In genomic region chr2:222774941-222775340, GRCh38 we compare ENCODE assay signal across 18 cellular contexts.
DNase-seq lines count a peak whose midpoint lies in the region; ATAC-seq and TF ChIP-seq lines count a peak whose summit lies in the region.
"Had no signal": no experiment of that assay in that cellular context is flagged by ENCODE, and none has a peak within 500 bp of the region (broad histone marks: within the 10 kb centered on the region; RNA-seq: fewer than 3 reads in every experiment).

No MANE protein-coding gene starts in this region.

- no peak overlapping the region for H3K4me3 Mint-ChIP-seq in activated T-cell treated with anti-CD3 and anti-CD28 coated beads, Interleukin-2, amount 50 U/mL, for 4 hours
- H3K4me3 Mint-ChIP-seq: activated naive CD8-positive, alpha-beta T cell treated with anti-CD3 and anti-CD28 coated beads, Interleukin-2, amount 10 ng/mL, durations not matched to agents 7 days and 5 days; activated T-cell treated with anti-CD3 and anti-CD28 coated beads, Interleukin-2, amount 50 U/mL, for 24 hours; natural killer cell treated with Interleukin-12 subunit alpha and Interleukin-12 subunit beta and Interleukin-15 and Interleukin-18, amount 100 ng/mL, for 72 hours had no signal

- H3K79me1 ChIP-seq in mesendoderm (ENCODE audit: low read length) = no peaks in the 10 kb centered on the region

- peaks cover 13% of the 10 kb centered on the region for H3K27me3 Mint-ChIP-seq in activated T-cell treated with anti-CD3 and anti-CD28 coated beads, Interleukin-2, amount 50 U/mL, for 4 hours (ENCODE audit: low read depth)

- H3K9ac ChIP-seq in HCT116 (ENCODE audit: low read length) (no peak overlapping the region), adipocyte (ENCODE audit: low read length) (no peak overlapping the region), mesendoderm (ENCODE audit: low read length) (no peak overlapping the region)
- H3K9ac ChIP-seq: BLaER1 had no signal

- H4K20me1 ChIP-seq in HCT116 (ENCODE audit: insufficient read depth) = no peaks in the 10 kb centered on the region
- H4K20me1 ChIP-seq: BLaER1 had no signal

- H3K27me3 ChIP-seq in HCT116 (ENCODE audit: insufficient read depth, low read length) (no peaks in the 10 kb centered on the region), adipocyte (replicated peaks; ENCODE audit: control insufficient read depth, insufficient read depth, low read length) (no peaks in the 10 kb centered on the region), mesendoderm (ENCODE audit: insufficient read depth, low read length, poor library complexity) (no peaks in the 10 kb centered on the region)
- H3K27me3 ChIP-seq: BLaER1, SJSA1 had no signal

- no peaks in the 10 kb centered on the region for H3K36me3 Mint-ChIP-seq in activated T-cell treated with anti-CD3 and anti-CD28 coated beads, Interleukin-2, amount 50 U/mL, for 4 hours (ENCODE audit: insufficient read depth)
- H3K36me3 Mint-ChIP-seq: natural killer cell treated with Interleukin-12 subunit alpha and Interleukin-12 subunit beta and Interleukin-15 and Interleukin-18, amount 100 ng/mL, for 72 hours had no signal

- TF ChIP-seq POLR2A in HCT116 (IDR thresholded peaks at IDR 0.05; ENCODE audit: borderline replicate concordance, extremely low read depth, insufficient read depth, insufficient read length) = no peak

- no peak overlapping the region for H4K8ac ChIP-seq in mesendoderm (ENCODE audit: low read depth, low read length)

- H3K4me1 Mint-ChIP-seq in activated T-cell treated with anti-CD3 and anti-CD28 coated beads, Interleukin-2, amount 50 U/mL, for 4 hours (ENCODE audit: low read depth) = no peaks in the 10 kb centered on the region
- H3K4me1 Mint-ChIP-seq: activated naive CD8-positive, alpha-beta T cell treated with anti-CD3 and anti-CD28 coated beads, Interleukin-2, amount 10 ng/mL, durations not matched to agents 7 days and 5 days had no signal

- 0 out of 2 replicates have a peak, but pooled peaks cover 1% of the 10 kb centered on the region for H3K9me2 ChIP-seq in HCT116 (ENCODE audit: insufficient read depth)

- no peak for TF ChIP-seq RAD21 in HCT116 (IDR thresholded peaks at IDR 0.05; ENCODE audit: low read depth)

- H3K23ac ChIP-seq in mesendoderm (ENCODE audit: low read length) = no peak overlapping the region

- BruUV-seq in HCT116 (replicated peaks; lab: Mats Ljungman, UMichigan) = no TSS peak

- no peaks in the 10 kb centered on the region for H3K9me3 ChIP-seq in HCT116 (ENCODE audit: control insufficient read depth in 1 of 2, insufficient read depth in 1 of 2, low read depth in 1 of 2, low read length in 2 of 2)
- no peaks in the 10 kb centered on the region for H3K9me3 ChIP-seq in adipocyte (ENCODE audit: control insufficient read depth, low read length)
- H3K9me3 ChIP-seq: BLaER1, SJSA1 had no signal

- no peak for TF ChIP-seq CTCF in HCT116 (IDR thresholded peaks at IDR 0.05 in 2 of 3, conservative IDR thresholded peaks at IDR 0.05 in 1 of 3; ENCODE audit: borderline replicate concordance in 1 of 3, insufficient read depth in 1 of 3, low read depth in 2 of 3, low read length in 2 of 3)

- RAD21 ChIA-PET in HCT116 (lab: Charles Lee; ENCODE audit: low non-redundant PET in 1 of 2, low total read pairs in 2 of 2, uncharacterized antibody in 2 of 2, unreplicated experiment in 2 of 2) = no interaction called here

- H3K4ac ChIP-seq in mesendoderm (ENCODE audit: low read depth, low read length) = no peak overlapping the region

- peak; percentile 60 for DNase-seq in Caki2 (ENCODE audit: low read depth)
- DNase-seq in HCT116 (ENCODE audit: low read depth, low spot score) = no peak
- peak; percentile 39 for DNase-seq in adipocyte (ENCODE audit: low read depth)
- DNase-seq in mesendoderm = peak; percentile 88
- no peak for DNase-seq in posterior cingulate gyrus
- no peak for DNase-seq in activated T-cell treated with anti-CD3 and anti-CD28 coated beads, Interleukin-2, amount 50 U/mL, for 4 hours
- DNase-seq: activated CD4-positive, alpha-beta T cell treated with anti-CD3 and anti-CD28 coated beads, Interleukin-2, amount 50 U/mL, for 4 hours; activated naive CD8-positive, alpha-beta T cell treated with anti-CD3 and anti-CD28 coated beads, Interleukin-2, amount 10 ng/mL, durations not matched to agents 7 days and 5 days; activated T-cell treated with anti-CD3 and anti-CD28 coated beads, Interleukin-2, amount 50 U/mL, for 24 hours; caudate nucleus; effector CD4-positive, alpha-beta T cell; HCEC 1CT; stimulated activated CD4-positive, alpha-beta T cell treated with anti-CD3 and anti-CD28 coated beads, Interleukin-15, amount 100 ng/mL, for 24 hours had no signal

- CTCF ChIA-PET in HCT116 (lab: Charles Lee) = no interaction called here

- H3K4me3 ChIP-seq in HCT116 (replicated peaks in 1 of 2; ENCODE audit: low read depth in 1 of 2, low read length in 2 of 2) (no peak overlapping the region), adipocyte (ENCODE audit: low read length) (no peak overlapping the region), mesendoderm (ENCODE audit: low read length) (no peak overlapping the region)
- H3K4me3 ChIP-seq: BLaER1, SJSA1 had no signal

- intact Hi-C loops in HCT116 (cut with micrococcal nuclease) = no loop called here
- intact Hi-C loops in posterior cingulate gyrus (cut with DNase I) = no loop called here

- in situ Hi-C loops in Caki2 (cut with HindIII; ENCODE audit: low pct_unique_long_range_greater_than_20kb, low sequenced_read_pairs) = no loop called here

- H2BK15ac ChIP-seq in mesendoderm (replicated peaks; ENCODE audit: low read depth) = no peak overlapping the region

- no peak overlapping the region for H2AFZ ChIP-seq in HCT116 (ENCODE audit: low read depth, low read length, poor library complexity, severe bottlenecking)

- H3K9me3 Mint-ChIP-seq in activated T-cell treated with anti-CD3 and anti-CD28 coated beads, Interleukin-2, amount 50 U/mL, for 4 hours = no peaks in the 10 kb centered on the region
- H3K9me3 Mint-ChIP-seq: activated naive CD8-positive, alpha-beta T cell treated with anti-CD3 and anti-CD28 coated beads, Interleukin-2, amount 10 ng/mL, durations not matched to agents 7 days and 5 days; activated T-cell treated with anti-CD3 and anti-CD28 coated beads, Interleukin-2, amount 50 U/mL, for 24 hours; natural killer cell treated with Interleukin-12 subunit alpha and Interleukin-12 subunit beta and Interleukin-15 and Interleukin-18, amount 100 ng/mL, for 72 hours had no signal

- H3K4me1 ChIP-seq in HCT116 (ENCODE audit: control insufficient read depth in 1 of 2, insufficient read depth in 2 of 2, low read length in 2 of 2) (peaks cover 0 to 6% of the 10 kb centered on the region in 2 experiments; a peak in 3 of 4 replicates), adipocyte (ENCODE audit: control insufficient read depth, insufficient read depth, low read length) (peaks cover 3% of the 10 kb centered on the region), mesendoderm (ENCODE audit: control insufficient read depth, low read depth, low read length) (no peaks in the 10 kb centered on the region)
- H3K4me1 ChIP-seq: BLaER1 had no signal

- peak; percentile 54; the same call in 1 of the 2 replicates for ATAC-seq in HCT116
- no peak for ATAC-seq in GM18870 (IDR thresholded peaks at IDR 0.05; ENCODE audit: unreplicated experiment)
- no peak for ATAC-seq in HG03135 (IDR thresholded peaks at IDR 0.05; ENCODE audit: unreplicated experiment)
- ATAC-seq in activated T-cell treated with anti-CD3 and anti-CD28 coated beads, Interleukin-2, amount 50 U/mL, for 4 hours = no peak
- ATAC-seq: natural killer cell treated with Interleukin-12 subunit alpha and Interleukin-12 subunit beta and Interleukin-15 and Interleukin-18, amount 100 ng/mL, for 72 hours had no signal

- no peak overlapping the region for H3K18ac ChIP-seq in mesendoderm (ENCODE audit: low read length)

- no peak overlapping the region for H4K5ac ChIP-seq in mesendoderm (ENCODE audit: low read length)

- no peaks in the 10 kb centered on the region for H3K36me3 ChIP-seq in HCT116 (ENCODE audit: control insufficient read depth in 1 of 2, insufficient read depth in 2 of 2, low read length in 2 of 2)
- no peaks in the 10 kb centered on the region for H3K36me3 ChIP-seq in adipocyte (ENCODE audit: control insufficient read depth, insufficient read depth, low read length, severe bottlenecking)
- H3K36me3 ChIP-seq in mesendoderm (ENCODE audit: control insufficient read depth, insufficient read depth, low read length) = no peaks in the 10 kb centered on the region
- H3K36me3 ChIP-seq: BLaER1, SJSA1 had no signal

- H3K79me2 ChIP-seq in HCT116 (ENCODE audit: insufficient read depth, low read length) = no peaks in the 10 kb centered on the region
- no peaks in the 10 kb centered on the region for H3K79me2 ChIP-seq in mesendoderm (ENCODE audit: control insufficient read depth, insufficient read depth, low read length)

- no peak overlapping the region for H2AK5ac ChIP-seq in mesendoderm (ENCODE audit: low read length)

- H3K56ac ChIP-seq in mesendoderm (ENCODE audit: low read length) = no peak overlapping the region

- H2BK5ac ChIP-seq in mesendoderm (ENCODE audit: low read length) = no peak overlapping the region

- no peak overlapping the region for H2BK120ac ChIP-seq in mesendoderm (ENCODE audit: low read depth, low read length)

- H3K4me2 ChIP-seq in HCT116 (ENCODE audit: low read length) (no peak overlapping the region), mesendoderm (ENCODE audit: low read length) (no peak overlapping the region)
- H3K4me2 ChIP-seq: BLaER1 had no signal

- POLR2A ChIA-PET in HCT116 (lab: Charles Lee) = no interaction called here

- H3K27ac ChIP-seq in HCT116 (ENCODE audit: low read depth, low read length) = no peak overlapping the region
- H3K27ac ChIP-seq in mesendoderm (ENCODE audit: low read depth, low read length) = no peak overlapping the region
- H3K27ac ChIP-seq: BLaER1, SJSA1 had no signal

TF ChIP-seq in HCT116, 20 proteins besides CTCF, POLR2A, EP300 and RAD21:
- TF ChIP-seq JUND (IDR thresholded peaks at IDR 0.05) (0 out of 2 replicates have a peak, but pooled peaks have one; percentile 14), YY1 (IDR thresholded peaks at IDR 0.05; ENCODE audit: extremely low read depth, insufficient replicate concordance, low read depth, low read length) (no peak), ZFX (IDR thresholded peaks at IDR 0.05) (no peak)

Comparison
In these comparisons a context has a peak if more than half of its experiments do, and no peak if none do; other contexts are left out.
1. DNase-seq: peak in Caki2 (single experiment), adipocyte (single experiment) and mesendoderm (single experiment); none in HCT116 (single experiment), posterior cingulate gyrus (0 of 10) and activated T-cell treated with anti-CD3 and anti-CD28 coated beads, Interleukin-2, amount 50 U/mL, for 4 hours (single experiment).